18 cellular contexts compared by ENCODE assay signal in the genomic region with DNA sequence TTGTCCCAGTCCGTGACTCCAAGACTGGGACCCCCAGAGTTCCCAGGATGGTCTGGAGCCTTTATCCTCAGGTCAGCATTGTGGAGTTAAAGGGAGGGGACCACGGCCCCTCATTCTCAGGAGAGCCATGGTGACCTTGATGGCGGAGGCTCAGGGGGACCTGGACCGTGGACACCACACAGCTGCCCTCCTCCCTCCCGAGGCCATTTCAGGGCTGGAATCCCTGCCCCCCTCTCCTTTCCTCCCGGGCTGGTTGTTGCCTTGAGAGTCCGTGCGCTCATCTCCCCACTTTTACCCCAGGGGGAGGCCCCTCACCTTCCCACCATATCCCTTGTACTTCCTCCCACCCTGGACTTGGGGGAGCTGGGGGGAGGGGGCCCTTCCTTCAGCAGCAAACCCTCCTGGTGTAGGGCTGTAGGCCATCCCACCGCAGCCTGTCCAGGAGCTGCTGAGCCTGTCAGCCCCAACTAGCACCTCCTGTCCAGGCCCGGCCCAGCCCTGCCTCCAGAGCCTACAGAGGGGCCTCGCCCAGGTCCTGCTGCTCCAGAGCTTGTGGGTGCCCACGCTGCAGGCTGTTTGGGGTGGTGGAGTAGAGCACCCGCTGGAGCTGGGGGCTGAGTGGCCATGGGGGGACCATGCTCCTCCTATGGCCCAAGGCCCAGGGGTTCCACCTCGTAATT. TPM values are rescaled to one million over a fixed set of nuclear protein-coding genes. Genes with fewer than 3 reads are reported as not detected.
DNase-seq lines count a peak whose midpoint lies in the region; ATAC-seq and TF ChIP-seq lines count a peak whose summit lies in the region.
"Had no signal": no experiment of that assay in that cellular context is flagged by ENCODE, and none has a peak within 500 bp of the region (broad histone marks: within the 10 kb centered on the region; RNA-seq: fewer than 3 reads in every experiment).

No MANE protein-coding gene starts in this region.

- intact Hi-C loops in Right ventricle myocardium inferior (cut with DNase I) = no loop called here
- intact Hi-C loops in heart right ventricle (cut with DNase I) = no loop called here
- intact Hi-C loops in CD14-positive monocyte (cut with micrococcal nuclease) = no loop called here
- intact Hi-C loops in spleen (cut with DNase I; ENCODE audit: low total_unique reads) = no loop called here

- H3K27me3 ChIP-seq in heart right ventricle = no peaks in the 10 kb centered on the region
- H3K27me3 ChIP-seq in spleen (replicated peaks in 1 of 7) = no peaks in the 10 kb centered on the region

- no peak overlapping the region for H3K27ac ChIP-seq in heart right ventricle
- no peak overlapping the region for H3K27ac ChIP-seq in spleen
- H3K27ac ChIP-seq: 22Rv1 had no signal

- H3K27me3 Mint-ChIP-seq in CD14-positive monocyte (ENCODE audit: low read depth in 3 of 3) = peaks cover 0 to 2% (median 0%) of the 10 kb centered on the region in 3 donors
- H3K27me3 Mint-ChIP-seq in glutamatergic neuron (ENCODE audit: unreplicated experiment) = peaks cover 10% of the 10 kb centered on the region
- H3K27me3 Mint-ChIP-seq: CD8-positive, alpha-beta memory T cell had no signal

- no peak overlapping the region for H3K4me3 ChIP-seq in heart right ventricle
- H3K4me3 ChIP-seq in spleen = no peak overlapping the region

- 93% methylated on average over 14 of the region's 14 CpGs for WGBS in heart right ventricle, 2 donors
- 94 to 95% (median 94%) methylated on average over 14 of the region's 14 CpGs for WGBS in spleen, 5 donors

- H3K9me3 Mint-ChIP-seq in CD14-positive monocyte (no peaks in the 10 kb centered on the region), glutamatergic neuron (ENCODE audit: unreplicated experiment) (peaks cover 8% of the 10 kb centered on the region)
- H3K9me3 Mint-ChIP-seq: CD8-positive, alpha-beta memory T cell; HFFc6 had no signal

- H3K4me3 Mint-ChIP-seq in CD14-positive monocyte (no peak overlapping the region), glutamatergic neuron (ENCODE audit: unreplicated experiment) (no peak overlapping the region)
- H3K4me3 Mint-ChIP-seq: CD8-positive, alpha-beta memory T cell; HFFc6 had no signal

- H3K4me1 ChIP-seq in heart right ventricle (no peaks in the 10 kb centered on the region), spleen (peaks cover 0 to 8% (median 0%) of the 10 kb centered on the region in 6 donors)
- H3K4me1 ChIP-seq: Caco-2 had no signal

- H3K9me3 ChIP-seq in heart right ventricle = no peaks in the 10 kb centered on the region
- no peaks in the 10 kb centered on the region for H3K9me3 ChIP-seq in spleen
- H3K9me3 ChIP-seq: Caco-2 had no signal

- H3K27ac Mint-ChIP-seq in CD14-positive monocyte = no peak overlapping the region
- no peak overlapping the region for H3K27ac Mint-ChIP-seq in glutamatergic neuron (ENCODE audit: unreplicated experiment)
- H3K27ac Mint-ChIP-seq: CD8-positive, alpha-beta memory T cell; HFFc6 had no signal

- no peak for TF ChIP-seq POLR2A in spleen (IDR thresholded peaks at IDR 0.05)

- peaks cover 61 to 94% of the 10 kb centered on the region in 2 donors for H3K36me3 Mint-ChIP-seq in CD14-positive monocyte
- no peaks in the 10 kb centered on the region for H3K36me3 Mint-ChIP-seq in glutamatergic neuron (ENCODE audit: unreplicated experiment)

- TF ChIP-seq CTCF in heart right ventricle (IDR thresholded peaks at IDR 0.05) (no peak), CD14-positive monocyte (IDR thresholded peaks at IDR 0.05) (no peak), glutamatergic neuron (IDR thresholded peaks at IDR 0.05; ENCODE audit: partially characterized antibody, unreplicated experiment) (no peak), spleen (IDR thresholded peaks at IDR 0.05 in 8 of 11, conservative IDR thresholded peaks at IDR 0.05 in 3 of 11) (no peak)

- H3K36me3 ChIP-seq in heart right ventricle (peaks cover 0 to 97% (median 45%) of the 10 kb centered on the region in 9 donors), spleen (peaks cover 0 to 100% (median 87%) of the 10 kb centered on the region in 6 donors)

- no peak for ATAC-seq in Right ventricle myocardium inferior
- no peak for ATAC-seq in heart right ventricle
- no peak for ATAC-seq in GM18498 (IDR thresholded peaks at IDR 0.05; ENCODE audit: unreplicated experiment)
- no peak for ATAC-seq in HG03025 (IDR thresholded peaks at IDR 0.05; ENCODE audit: low FRiP score, unreplicated experiment)

- DNase-seq in Right ventricle myocardium inferior (ENCODE audit: missing footprints) (peak; percentile 28), heart right ventricle (no peak), CD14-positive monocyte (ENCODE audit: low spot score) (peak; percentile 32), glutamatergic neuron (peak; percentile 13), spleen (peak; percentile 63), NCI-H748 treated with DMSO at 0.1 percent for 48 hours (lab: John Stamatoyannopoulos, UW) (no peak)
- DNase-seq: Caco-2, DND-41, GDM1, HCEC 1CT, HFFc6, IMR-90 had no signal

- H3K4me1 Mint-ChIP-seq in CD14-positive monocyte (no peaks in the 10 kb centered on the region), glutamatergic neuron (ENCODE audit: low read depth, unreplicated experiment) (peaks cover 9% of the 10 kb centered on the region)
- H3K4me1 Mint-ChIP-seq: CD8-positive, alpha-beta memory T cell had no signal

RNA-seq across cellular contexts. Expression of a gene that starts 14.3 kb away (rescaled TPM):
- total RNA-seq in Right ventricle myocardium inferior (8.6 TPM), heart right ventricle (1 to 10 TPM; 3.6 to 8.3 (median 5.9) TPM), glutamatergic neuron (ENCODE audit: unreplicated experiment) (15.3 TPM), spleen (10 to 100 TPM in 1 of 7 donors, 1 to 10 TPM in 6; 3.3 to 13.1 (median 6.3) TPM)
- polyA plus RNA-seq in heart right ventricle (1 to 10 TPM; 3.4 to 7.6 TPM), CD14-positive monocyte (under 1 TPM; 0.10 to 0.18 TPM), spleen (1 to 10 TPM in 2 of 3 donors, under 1 TPM in 1; 0.91 to 3.9 (median 1.0) TPM)

RNA-seq across cellular contexts. Expression of a gene that starts 20.2 kb away (rescaled TPM):
- total RNA-seq in Right ventricle myocardium inferior (69.5 TPM), heart right ventricle (10 to 100 TPM; 61.6 to 91.2 (median 66.6) TPM), glutamatergic neuron (ENCODE audit: unreplicated experiment) (149 TPM), spleen (10 to 100 TPM; 47.9 to 68.2 (median 58.2) TPM)
- polyA plus RNA-seq in heart right ventricle (10 to 100 TPM; 60.5 to 97.4 TPM), CD14-positive monocyte (1 to 10 TPM; 6.7 to 8.1 TPM), spleen (10 to 100 TPM; 32.7 to 70.0 (median 38.3) TPM)

RNA-seq across cellular contexts. Expression of a gene that starts 21.3 kb away (rescaled TPM):
- total RNA-seq in Right ventricle myocardium inferior (358 TPM), heart right ventricle (100 to 1,000 TPM; 310 to 376 (median 327) TPM), glutamatergic neuron (ENCODE audit: unreplicated experiment) (101 TPM), spleen (10 to 100 TPM; 32.3 to 71.0 (median 63.3) TPM)
- polyA plus RNA-seq in heart right ventricle (100 to 1,000 TPM; 354 to 650 TPM), CD14-positive monocyte (100 to 1,000 TPM in 1 of 2 donors, 10 to 100 TPM in 1; 94.3 to 163 TPM), spleen (100 to 1,000 TPM in 2 of 3 donors, 10 to 100 TPM in 1; 95.9 to 117 (median 106) TPM)

RNA-seq across cellular contexts. Expression of a gene that starts 24.2 kb away (rescaled TPM):
- total RNA-seq in Right ventricle myocardium inferior (12.8 TPM), heart right ventricle (10 to 100 TPM in 2 of 10 donors, 1 to 10 TPM in 8; 4.1 to 11.3 (median 8.3) TPM), glutamatergic neuron (ENCODE audit: unreplicated experiment) (17.6 TPM), spleen (10 to 100 TPM in 5 of 7 donors, 1 to 10 TPM in 2; 5.4 to 20.8 (median 11.3) TPM)
- polyA plus RNA-seq in heart right ventricle (10 to 100 TPM in 1 of 2 donors, 1 to 10 TPM in 1; 8.0 to 45.4 TPM), CD14-positive monocyte (under 1 TPM in 1 of 2 donors, not detected in 1; 0.07 TPM), spleen (10 to 100 TPM in 2 of 3 donors, 1 to 10 TPM in 1; 4.9 to 32.0 (median 12.7) TPM)
- polyA plus RNA-seq: CD8-positive, alpha-beta memory T cell had no signal

RNA-seq across cellular contexts. Expression of a gene that starts 31.8 kb away (rescaled TPM):
- total RNA-seq in Right ventricle myocardium inferior (1.6 TPM), heart right ventricle (1 to 10 TPM in 6 of 10 donors, under 1 TPM in 4; 0.56 to 2.4 (median 1.1) TPM), glutamatergic neuron (ENCODE audit: unreplicated experiment) (20.0 TPM), spleen (1 to 10 TPM in 1 of 7 donors, under 1 TPM in 6; 0.44 to 1.6 (median 0.68) TPM)
- polyA plus RNA-seq in heart right ventricle (1 to 10 TPM in 1 of 2 donors, under 1 TPM in 1; 0.49 to 9.2 TPM), CD14-positive monocyte (under 1 TPM in 1 of 2 donors, not detected in 1; 0.54 TPM), spleen (1 to 10 TPM in 1 of 3 donors, under 1 TPM in 2; 0.41 to 1.2 (median 0.99) TPM)
- total RNA-seq: A673, H4 had no signal

Comparison
In these comparisons a context has a peak if more than half of its experiments do, and no peak if none do; other contexts are left out.
1. DNase-seq: peak in Right ventricle myocardium inferior (single experiment), CD14-positive monocyte (single experiment), glutamatergic neuron (single experiment) and spleen (single experiment); none in heart right ventricle (0 of 2) and NCI-H748 treated with DMSO at 0.1 percent for 48 hours (single experiment).